In genomic region chrX:119878740-119879139, GRCh38 we compare ENCODE assay signal across 21 cellular contexts. TPM values are rescaled to one million over a fixed set of nuclear protein-coding genes. Genes with fewer than 3 reads are reported as not detected.
DNase-seq lines count a peak whose midpoint lies in the region; ATAC-seq lines count a peak whose summit lies in the region.
"Had no signal": no experiment of that assay in that cellular context is flagged by ENCODE, and none has a peak within 500 bp of the region (broad histone marks: within the 10 kb centered on the region; RNA-seq: fewer than 3 reads in every experiment).

No MANE protein-coding gene starts in this region.

- H3K27ac Mint-ChIP-seq in activated naive CD8-positive, alpha-beta T cell: peak overlapping the region; percentile 58
- H3K27ac Mint-ChIP-seq in activated naive CD8-positive, alpha-beta T cell treated with anti-CD3 and anti-CD28 coated beads for 36 hours: no peak overlapping the region
- H3K27ac Mint-ChIP-seq in activated CD8-positive, alpha-beta T cell treated with anti-CD3 and anti-CD28 coated beads, Interleukin-2, amount 10 ng/mL, durations not matched to agents 7 days and 5 days: peak overlapping the region; percentile 61
- H3K27ac Mint-ChIP-seq: HFFc6 had no signal

- H3K4me1 Mint-ChIP-seq in activated naive CD8-positive, alpha-beta T cell (ENCODE audit: low read depth): peaks cover 25% of the 10 kb centered on the region
- H3K4me1 Mint-ChIP-seq in activated naive CD8-positive, alpha-beta T cell treated with anti-CD3 and anti-CD28 coated beads for 36 hours: peaks cover 12% of the 10 kb centered on the region
- H3K4me1 Mint-ChIP-seq in activated CD8-positive, alpha-beta T cell treated with anti-CD3 and anti-CD28 coated beads, Interleukin-2, amount 10 ng/mL, durations not matched to agents 7 days and 5 days (ENCODE audit: low read depth): peaks cover 27% of the 10 kb centered on the region

- no peak for DNase-seq in activated naive CD8-positive, alpha-beta T cell treated with anti-CD3 and anti-CD28 coated beads for 36 hours
- peak; percentile 60 for DNase-seq in Jurkat, Clone E6-1 (ENCODE audit: low read depth, low spot score)
- no peak for DNase-seq in activated CD8-positive, alpha-beta T cell treated with anti-CD3 and anti-CD28 coated beads, Interleukin-2, amount 10 ng/mL, durations not matched to agents 7 days and 5 days
- DNase-seq in left lobe of liver (ENCODE audit: low spot score): no peak
- DNase-seq: C1 segment of cervical spinal cord, Calu3, COR-L47, DMS53, DMS79 treated with DMSO at 0.1 percent for 48 hours, GF-D8, GOT3, HFFc6 had no signal

- H3K4me3 ChIP-seq in Jurkat, Clone E6-1 (ENCODE audit: low read length): no peak overlapping the region
- H3K4me3 ChIP-seq: HAP-1 had no signal

- no peaks in the 10 kb centered on the region for H3K9me3 Mint-ChIP-seq in activated naive CD8-positive, alpha-beta T cell (ENCODE audit: low read depth)
- no peaks in the 10 kb centered on the region for H3K9me3 Mint-ChIP-seq in activated naive CD8-positive, alpha-beta T cell treated with anti-CD3 and anti-CD28 coated beads for 36 hours
- H3K9me3 Mint-ChIP-seq in activated CD8-positive, alpha-beta T cell treated with anti-CD3 and anti-CD28 coated beads, Interleukin-2, amount 10 ng/mL, durations not matched to agents 7 days and 5 days (ENCODE audit: insufficient read depth): no peaks in the 10 kb centered on the region
- H3K9me3 Mint-ChIP-seq: HFFc6 had no signal

- CTCF ChIA-PET in activated CD8-positive, alpha-beta T cell treated with anti-CD3 and anti-CD28 coated beads, Interleukin-2, amount 10 ng/mL, durations not matched to agents 7 days and 5 days (lab: Charles Lee): interaction anchor here (1.0 to 2.3 kb wide), 5 partner anchors 9 to 123 kb away, joined by 3 to 9 read pairs (median 4); partner anchors contain the start of genes RPL39 and UPF3B

- POLR2A ChIA-PET in activated CD8-positive, alpha-beta T cell treated with anti-CD3 and anti-CD28 coated beads, Interleukin-2, amount 10 ng/mL, durations not matched to agents 7 days and 5 days (lab: Charles Lee): interaction anchor here (0.7 to 1.1 kb wide), 2 partner anchors 8 to 87 kb away, joined by 3 to 5 read pairs; partner anchors contain the start of gene RPL39

- H3K4me3 Mint-ChIP-seq in activated naive CD8-positive, alpha-beta T cell: no peak overlapping the region
- no peak overlapping the region for H3K4me3 Mint-ChIP-seq in activated naive CD8-positive, alpha-beta T cell treated with anti-CD3 and anti-CD28 coated beads for 36 hours
- H3K4me3 Mint-ChIP-seq in activated CD8-positive, alpha-beta T cell treated with anti-CD3 and anti-CD28 coated beads, Interleukin-2, amount 10 ng/mL, durations not matched to agents 7 days and 5 days: no peak overlapping the region
- H3K4me3 Mint-ChIP-seq: HFFc6 had no signal

- no peaks in the 10 kb centered on the region for H3K36me3 Mint-ChIP-seq in activated naive CD8-positive, alpha-beta T cell
- H3K36me3 Mint-ChIP-seq in activated naive CD8-positive, alpha-beta T cell treated with anti-CD3 and anti-CD28 coated beads for 36 hours: peaks cover 7% of the 10 kb centered on the region
- H3K36me3 Mint-ChIP-seq in activated CD8-positive, alpha-beta T cell treated with anti-CD3 and anti-CD28 coated beads, Interleukin-2, amount 10 ng/mL, durations not matched to agents 7 days and 5 days (ENCODE audit: low read depth): peaks cover 17% of the 10 kb centered on the region

- ATAC-seq in activated CD8-positive, alpha-beta T cell treated with anti-CD3 and anti-CD28 coated beads, Interleukin-2, amount 10 ng/mL, durations not matched to agents 7 days and 5 days: no peak
- ATAC-seq in HG03342 (IDR thresholded peaks at IDR 0.05; ENCODE audit: unreplicated experiment) (no peak), GM18867 (IDR thresholded peaks at IDR 0.05; ENCODE audit: unreplicated experiment) (no peak), left lobe of liver (no peak)

- H3K27me3 Mint-ChIP-seq in activated naive CD8-positive, alpha-beta T cell: no peaks in the 10 kb centered on the region
- H3K27me3 Mint-ChIP-seq in activated naive CD8-positive, alpha-beta T cell treated with anti-CD3 and anti-CD28 coated beads for 36 hours: no peaks in the 10 kb centered on the region
- H3K27me3 Mint-ChIP-seq in activated CD8-positive, alpha-beta T cell treated with anti-CD3 and anti-CD28 coated beads, Interleukin-2, amount 10 ng/mL, durations not matched to agents 7 days and 5 days (ENCODE audit: low read depth): no peaks in the 10 kb centered on the region

RNA-seq across cellular contexts. Expression of gene NDUFA1, which starts 7.1 kb away (rescaled TPM):
- total RNA-seq in activated naive CD8-positive, alpha-beta T cell treated with anti-CD3 and anti-CD28 coated beads for 36 hours: 10 to 100 TPM; 93.8 to 95.1 TPM
- polyA plus RNA-seq in Jurkat, Clone E6-1 (2012; ENCODE audit: insufficient read depth, insufficient read length): 190 TPM
- 100 to 1,000 TPM; 110 to 111 TPM for total RNA-seq in activated CD8-positive, alpha-beta T cell treated with anti-CD3 and anti-CD28 coated beads, Interleukin-2, amount 10 ng/mL, durations not matched to agents 7 days and 5 days
- total RNA-seq in left lobe of liver: 62.6 TPM

RNA-seq across cellular contexts. Expression of gene RNF113A, which starts 7.2 kb away (rescaled TPM):
- total RNA-seq in activated naive CD8-positive, alpha-beta T cell treated with anti-CD3 and anti-CD28 coated beads for 36 hours: 10 to 100 TPM; 28.2 to 28.4 TPM
- polyA plus RNA-seq in Jurkat, Clone E6-1 (2012; ENCODE audit: insufficient read depth, insufficient read length): 23.6 TPM
- total RNA-seq in activated CD8-positive, alpha-beta T cell treated with anti-CD3 and anti-CD28 coated beads, Interleukin-2, amount 10 ng/mL, durations not matched to agents 7 days and 5 days: 10 to 100 TPM; 29.1 to 29.5 TPM
- total RNA-seq in left lobe of liver: 6.7 TPM

RNA-seq across cellular contexts. Expression of gene AKAP14, which starts 17.0 kb away (rescaled TPM):
- total RNA-seq in activated naive CD8-positive, alpha-beta T cell treated with anti-CD3 and anti-CD28 coated beads for 36 hours: not detected
- polyA plus RNA-seq in Jurkat, Clone E6-1 (2012; ENCODE audit: insufficient read depth, insufficient read length): not detected
- total RNA-seq in activated CD8-positive, alpha-beta T cell treated with anti-CD3 and anti-CD28 coated beads, Interleukin-2, amount 10 ng/mL, durations not matched to agents 7 days and 5 days: not detected
- total RNA-seq in left lobe of liver: not detected
- total RNA-seq: A172, A673, Calu3, Daoy, G401, HFFc6 had no signal
- polyA plus RNA-seq: BJ had no signal

RNA-seq across cellular contexts. Expression of gene UPF3B, which starts 26.0 kb away (rescaled TPM):
- total RNA-seq in activated naive CD8-positive, alpha-beta T cell treated with anti-CD3 and anti-CD28 coated beads for 36 hours: 10 to 100 TPM; 21.0 to 21.2 TPM
- 28.8 TPM for polyA plus RNA-seq in Jurkat, Clone E6-1 (2012; ENCODE audit: insufficient read depth, insufficient read length)
- 10 to 100 TPM; 10.3 to 10.9 TPM for total RNA-seq in activated CD8-positive, alpha-beta T cell treated with anti-CD3 and anti-CD28 coated beads, Interleukin-2, amount 10 ng/mL, durations not matched to agents 7 days and 5 days
- 2.9 TPM for total RNA-seq in left lobe of liver
